In the genomic region with DNA sequence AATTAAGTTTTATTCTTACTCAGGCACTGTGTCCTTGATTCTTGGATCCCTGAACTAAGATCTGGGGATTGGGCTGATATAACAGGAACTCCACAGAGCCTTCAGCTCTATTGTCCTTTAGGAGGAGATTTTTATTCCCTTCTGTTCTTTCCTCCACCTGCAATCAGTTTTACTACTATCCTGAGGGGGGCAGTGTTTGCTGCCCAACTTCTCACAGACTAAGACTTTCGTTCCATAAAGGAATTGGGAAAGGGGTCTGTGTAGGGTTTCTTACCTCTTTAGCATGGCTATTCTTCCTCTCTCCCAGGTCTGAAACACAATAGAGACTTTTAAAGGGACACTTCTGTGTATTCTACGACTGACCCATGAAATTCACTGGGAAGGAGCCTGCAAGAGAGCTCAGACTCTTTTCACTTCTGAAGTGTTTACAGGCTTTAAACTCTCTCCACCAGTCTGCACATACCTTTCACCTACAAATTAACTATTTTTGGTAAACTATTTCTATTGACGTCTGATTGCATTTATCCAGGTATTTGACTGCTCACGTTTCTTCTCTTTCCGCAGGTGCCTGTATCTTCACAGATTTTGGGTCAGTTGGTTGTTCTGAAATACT, we compare ENCODE assay signal across 8 cellular contexts.
DNase-seq lines count a peak whose midpoint lies in the region; ATAC-seq and TF ChIP-seq lines count a peak whose summit lies in the region.

No MANE protein-coding gene starts in this region.

- WGBS in liver = 35% methylated on average over 5 of the region's 5 CpGs

- H3K9ac ChIP-seq in adipocyte (ENCODE audit: low read length) (no peak overlapping the region), liver (ENCODE audit: low read depth in 1 of 2, low read length in 2 of 2) (no peak overlapping the region)

- H3K4me3 ChIP-seq in adipocyte (ENCODE audit: low read length) (no peak overlapping the region), liver (ENCODE audit: low read depth in 1 of 3, low read length in 3 of 3) (no peak overlapping the region)

- peak; percentile 74 for TF ChIP-seq RAD21 in liver (IDR thresholded peaks at IDR 0.05)

- no peaks in the 10 kb centered on the region for H3K4me1 ChIP-seq in adipocyte (ENCODE audit: control insufficient read depth, insufficient read depth, low read length)
- H3K4me1 ChIP-seq in liver (ENCODE audit: control insufficient read depth in 4 of 4, insufficient read depth in 4 of 4, low read length in 3 of 4) = no peaks in the 10 kb centered on the region

- TF ChIP-seq CTCF in liver (IDR thresholded peaks at IDR 0.05; ENCODE audit: low read depth, low read length, missing input control) = peak; percentile 50

- no peaks in the 10 kb centered on the region for H3K36me3 ChIP-seq in adipocyte (ENCODE audit: control insufficient read depth, insufficient read depth, low read length, severe bottlenecking)
- H3K36me3 ChIP-seq in liver (ENCODE audit: control insufficient read depth in 4 of 4, insufficient read depth in 3 of 4, low read depth in 1 of 4, low read length in 3 of 4) = no peaks in the 10 kb centered on the region

- H3K9me3 ChIP-seq in adipocyte (ENCODE audit: control insufficient read depth, low read length) (peaks cover 7% of the 10 kb centered on the region), liver (ENCODE audit: control insufficient read depth in 4 of 4, low read length in 3 of 4) (no peaks in the 10 kb centered on the region)

- DNase-seq in COLO829 (ENCODE audit: low spot score) (peak; percentile 8), adipocyte (ENCODE audit: low read depth) (peak; percentile 4), DMS79 treated with DMSO at 0.1 percent for 48 hours (lab: John Stamatoyannopoulos, UW) (no peak)
- no peak for DNase-seq in activated CD4-positive, alpha-beta T cell treated with anti-CD3 and anti-CD28 coated beads, Interleukin-2, amount 50 U/mL, for 48 hours

- peak; percentile 58 for ATAC-seq in HG02759 (IDR thresholded peaks at IDR 0.05; ENCODE audit: unreplicated experiment)
- ATAC-seq in GM21515 (IDR thresholded peaks at IDR 0.05; ENCODE audit: unreplicated experiment) = no peak
- no peak for ATAC-seq in HG03139 (IDR thresholded peaks at IDR 0.05; ENCODE audit: unreplicated experiment)

- H3K27ac ChIP-seq in liver (ENCODE audit: low read depth in 1 of 2, low read length in 2 of 2) = no peak overlapping the region

- H3K27me3 ChIP-seq in adipocyte (replicated peaks; ENCODE audit: control insufficient read depth, insufficient read depth, low read length) (no peaks in the 10 kb centered on the region), liver (ENCODE audit: control insufficient read depth in 4 of 4, insufficient read depth in 4 of 4, low read length in 3 of 4) (peaks cover 0 to 3% (median under 1%) of the 10 kb centered on the region in 4 donors)

TF ChIP-seq in liver, 16 proteins besides CTCF, POLR2A, EP300 and RAD21:
- peak; percentile 17 for TF ChIP-seq FOXA1 (IDR thresholded peaks at IDR 0.05)
- no peak for TF ChIP-seq HNF4A (conservative IDR thresholded peaks at IDR 0.05)

Comparison
In these comparisons a context has a peak if more than half of its experiments do, and no peak if none do; other contexts are left out.
1. DNase-seq: peak in COLO829 (single experiment) and adipocyte (single experiment); none in DMS79 treated with DMSO at 0.1 percent for 48 hours (single experiment) and activated CD4-positive, alpha-beta T cell treated with anti-CD3 and anti-CD28 coated beads, Interleukin-2, amount 50 U/mL, for 48 hours (0 of 2).